18 cellular contexts compared by ENCODE assay signal in the genomic region with DNA sequence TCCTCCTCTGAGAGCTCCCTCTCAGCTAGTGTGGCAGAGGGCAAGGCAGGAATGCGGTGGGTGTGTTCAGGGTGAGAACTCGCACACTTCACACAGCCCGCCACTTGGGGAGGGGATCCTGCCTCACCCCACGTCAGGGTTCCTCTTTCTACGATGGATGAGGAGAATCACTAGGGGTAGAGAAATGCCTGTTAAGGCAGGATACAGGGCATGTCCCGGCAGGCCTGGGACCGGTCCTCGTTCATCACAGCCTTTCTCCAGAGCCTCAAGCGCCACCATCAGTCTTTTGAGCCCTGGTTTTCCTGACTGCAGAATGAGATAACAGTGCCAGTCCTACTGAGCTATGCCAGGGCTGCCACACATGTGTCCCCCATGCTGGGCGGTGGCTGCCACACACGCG.
"Had no signal": no experiment of that assay in that cellular context is flagged by ENCODE, and none has a peak within 500 bp of the region (broad histone marks: within the 10 kb centered on the region; RNA-seq: fewer than 3 reads in every experiment).

No MANE protein-coding gene starts in this region.

- H3K4me3 Mint-ChIP-seq: naive thymus-derived CD8-positive, alpha-beta T cell; stimulated activated effector memory CD8-positive, alpha-beta T cell treated with anti-CD3 and anti-CD28 coated beads, Interleukin-12 subunit alpha, Interleukin-12 subunit beta, amount 100 ng/mL, for 72 hours; stimulated activated naive CD8-positive, alpha-beta T cell treated with anti-CD3 and anti-CD28 coated beads, Interleukin-15, Interleukin-2, amounts not matched to agents 100 ng/mL and 50 ng/mL, for 24 hours had no signal

- H3K27me3 ChIP-seq: colonic mucosa, ovary, tibial artery, upper lobe of left lung, vagina had no signal

- H3K4me1 ChIP-seq: colonic mucosa, tibial artery, upper lobe of left lung, vagina had no signal

- H3K9me3 ChIP-seq: colonic mucosa, ovary, tibial artery, upper lobe of left lung, vagina had no signal

- H3K27ac Mint-ChIP-seq: naive thymus-derived CD8-positive, alpha-beta T cell; stimulated activated effector memory CD8-positive, alpha-beta T cell treated with anti-CD3 and anti-CD28 coated beads, Interleukin-12 subunit alpha, Interleukin-12 subunit beta, amount 100 ng/mL, for 72 hours; stimulated activated naive CD8-positive, alpha-beta T cell treated with anti-CD3 and anti-CD28 coated beads, Interleukin-15, Interleukin-2, amounts not matched to agents 100 ng/mL and 50 ng/mL, for 24 hours had no signal

- H3K4me3 ChIP-seq: colonic mucosa, mucosa of descending colon, ovary, smooth muscle cell, tibial artery, upper lobe of left lung, vagina had no signal

- DNase-seq: colonic mucosa; dermis blood vessel endothelial cell; erythroblast; foreskin melanocyte; head of caudate nucleus; hippocampal formation; left colon; mucosa of descending colon; naive thymus-derived CD8-positive, alpha-beta T cell; ovary; right cardiac atrium; stimulated activated CD4-positive, alpha-beta T cell treated with anti-CD3 and anti-CD28 coated beads, Interleukin-2, amount 100 ng/mL, for 48 hours; tibial artery had no signal

- H3K36me3 Mint-ChIP-seq: naive thymus-derived CD8-positive, alpha-beta T cell; stimulated activated effector memory CD8-positive, alpha-beta T cell treated with anti-CD3 and anti-CD28 coated beads, Interleukin-12 subunit alpha, Interleukin-12 subunit beta, amount 100 ng/mL, for 72 hours had no signal

- H3K36me3 ChIP-seq: colonic mucosa, ovary, tibial artery, upper lobe of left lung, vagina had no signal

- H3K27ac ChIP-seq: colonic mucosa, ovary, tibial artery, upper lobe of left lung, vagina had no signal

- H3K9me3 Mint-ChIP-seq: stimulated activated effector memory CD8-positive, alpha-beta T cell treated with anti-CD3 and anti-CD28 coated beads, Interleukin-12 subunit alpha, Interleukin-12 subunit beta, amount 100 ng/mL, for 72 hours; stimulated activated naive CD8-positive, alpha-beta T cell treated with anti-CD3 and anti-CD28 coated beads, Interleukin-15, Interleukin-2, amounts not matched to agents 100 ng/mL and 50 ng/mL, for 24 hours had no signal

- ATAC-seq: left colon; mucosa of descending colon; naive thymus-derived CD8-positive, alpha-beta T cell; right cardiac atrium; stimulated activated effector memory CD8-positive, alpha-beta T cell treated with anti-CD3 and anti-CD28 coated beads, Interleukin-12 subunit alpha, Interleukin-12 subunit beta, amount 100 ng/mL, for 72 hours had no signal

- H3K4me1 Mint-ChIP-seq: naive thymus-derived CD8-positive, alpha-beta T cell; stimulated activated effector memory CD8-positive, alpha-beta T cell treated with anti-CD3 and anti-CD28 coated beads, Interleukin-12 subunit alpha, Interleukin-12 subunit beta, amount 100 ng/mL, for 72 hours had no signal
